1 cellular context compared by ENCODE assay signal in genomic region chr7:24793982-24794648, GRCh38.
TF ChIP-seq lines count a peak whose summit lies in the region.

No MANE protein-coding gene starts in this region.

TF ChIP-seq in IMR-90, 13 proteins besides CTCF, POLR2A, EP300 and RAD21 (continued from another document):
- TF ChIP-seq FOS (IDR thresholded peaks at IDR 0.05; ENCODE audit: low read depth, low read length) (no peak), CHD1 (IDR thresholded peaks at IDR 0.05; ENCODE audit: low read depth, low read length) (no peak), NFE2L2 (IDR thresholded peaks at IDR 0.05; ENCODE audit: low read depth, low read length) (no peak), MXI1 (IDR thresholded peaks at IDR 0.05; ENCODE audit: borderline replicate concordance, low read depth, low read length) (no peak)
TF ChIP-seq in IMR-90: peak in this region for 0.
